Comparison of ENCODE assay signal across 1 cellular context in the genomic region with DNA sequence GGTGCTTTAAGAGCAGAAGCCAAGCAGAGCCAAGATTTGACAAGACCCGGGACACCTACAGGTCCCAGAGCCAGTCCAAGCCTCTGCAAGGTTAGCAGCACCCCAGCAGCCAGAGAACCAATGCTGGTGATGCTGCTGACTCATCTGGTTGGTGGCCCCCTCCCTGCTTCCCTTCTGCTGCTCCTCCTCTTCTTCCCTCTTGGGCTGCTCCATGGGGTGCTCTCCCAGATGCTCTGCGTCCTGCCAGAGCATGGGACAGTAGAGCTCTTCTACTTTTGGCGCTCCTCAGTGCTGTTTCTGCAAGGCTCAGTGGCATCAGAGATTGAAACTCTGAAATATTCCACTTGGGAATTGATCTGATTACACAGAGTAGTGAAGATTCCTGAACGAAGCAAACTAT.
TF ChIP-seq lines count a peak whose summit lies in the region.

No MANE protein-coding gene starts in this region.

TF ChIP-seq in HCT116, 20 proteins besides CTCF, POLR2A, EP300 and RAD21 (continued from another document):
- TF ChIP-seq, protein P1, sequence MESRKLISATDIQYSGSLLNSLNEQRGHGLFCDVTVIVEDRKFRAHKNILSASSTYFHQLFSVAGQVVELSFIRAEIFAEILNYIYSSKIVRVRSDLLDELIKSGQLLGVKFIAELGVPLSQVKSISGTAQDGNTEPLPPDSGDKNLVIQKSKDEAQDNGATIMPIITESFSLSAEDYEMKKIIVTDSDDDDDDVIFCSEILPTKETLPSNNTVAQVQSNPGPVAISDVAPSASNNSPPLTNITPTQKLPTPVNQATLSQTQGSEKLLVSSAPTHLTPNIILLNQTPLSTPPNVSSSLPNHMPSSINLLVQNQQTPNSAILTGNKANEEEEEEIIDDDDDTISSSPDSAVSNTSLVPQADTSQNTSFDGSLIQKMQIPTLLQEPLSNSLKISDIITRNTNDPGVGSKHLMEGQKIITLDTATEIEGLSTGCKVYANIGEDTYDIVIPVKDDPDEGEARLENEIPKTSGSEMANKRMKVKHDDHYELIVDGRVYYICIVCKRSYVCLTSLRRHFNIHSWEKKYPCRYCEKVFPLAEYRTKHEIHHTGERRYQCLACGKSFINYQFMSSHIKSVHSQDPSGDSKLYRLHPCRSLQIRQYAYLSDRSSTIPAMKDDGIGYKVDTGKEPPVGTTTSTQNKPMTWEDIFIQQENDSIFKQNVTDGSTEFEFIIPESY (IDR thresholded peaks at IDR 0.05; ENCODE audit: extremely low read depth, insufficient replicate concordance, low read length) = no peak
- TF ChIP-seq POLR2AphosphoS5 (IDR thresholded peaks at IDR 0.05; ENCODE audit: low read depth, low read length) = no peak
